19 cellular contexts compared by ENCODE assay signal in genomic region chr12:2277492-2278153, GRCh38.
"Had no signal": no experiment of that assay in that cellular context is flagged by ENCODE, and none has a peak within 500 bp of the region (broad histone marks: within the 10 kb centered on the region; RNA-seq: fewer than 3 reads in every experiment).

No MANE protein-coding gene starts in this region.

- DNase-seq: erythroblast; foreskin keratinocyte; hippocampal formation; lower lobe of right lung; naive B cell; psoas muscle; retina; sigmoid colon; stimulated activated CD4-positive, alpha-beta T cell treated with anti-CD3 and anti-CD28 coated beads, Interleukin-2, amount 100 ng/mL, for 24 hours; stimulated activated CD4-positive, alpha-beta T cell treated with anti-CD3 and anti-CD28 coated beads, Interleukin-4, amount 100 ng/mL, for 4 hours; stimulated activated naive CD8-positive, alpha-beta T cell treated with anti-CD3 and anti-CD28 coated beads, Interleukin-15, Interleukin-2, amounts not matched to agents 100 U/mL and 50 U/mL, for 24 hours; thyroid gland had no signal

- H3K9me3 ChIP-seq: lower lobe of right lung, psoas muscle, sigmoid colon, suprapubic skin, thyroid gland had no signal

- H3K4me1 Mint-ChIP-seq: central memory CD8-positive, alpha-beta T cell; memory B cell; naive B cell had no signal

- H3K27ac ChIP-seq: foreskin keratinocyte, lower lobe of right lung, psoas muscle, skin epidermis, suprapubic skin, thyroid gland had no signal

- ATAC-seq: foreskin keratinocyte; lower lobe of right lung; psoas muscle; stimulated activated naive CD8-positive, alpha-beta T cell treated with anti-CD3 and anti-CD28 coated beads, Interleukin-15, Interleukin-2, amounts not matched to agents 100 U/mL and 50 U/mL, for 24 hours had no signal

- H3K4me3 Mint-ChIP-seq: central memory CD8-positive, alpha-beta T cell; dendritic cell treated with granulocyte-macrophage colony-stimulating factor and Interleukin-4, amounts not matched to agents 40 ng/mL and 50 ng/mL, for 4 days; memory B cell; naive B cell; nephron; type B pancreatic cell had no signal

- H3K27me3 ChIP-seq: foreskin keratinocyte, sigmoid colon, suprapubic skin, thyroid gland had no signal

- H3K9me3 Mint-ChIP-seq: type B pancreatic cell had no signal

- H3K4me1 ChIP-seq: foreskin keratinocyte, psoas muscle, suprapubic skin, thyroid gland had no signal

- H3K36me3 ChIP-seq: lower lobe of right lung, sigmoid colon, suprapubic skin, thyroid gland had no signal

- H3K27ac Mint-ChIP-seq: dendritic cell treated with granulocyte-macrophage colony-stimulating factor and Interleukin-4, amounts not matched to agents 40 ng/mL and 50 ng/mL, for 4 days; memory B cell; naive B cell; nephron; type B pancreatic cell had no signal

- H3K27me3 Mint-ChIP-seq: dendritic cell treated with granulocyte-macrophage colony-stimulating factor and Interleukin-4, amounts not matched to agents 40 ng/mL and 50 ng/mL, for 4 days had no signal

- H3K4me3 ChIP-seq: lower lobe of right lung, psoas muscle, sigmoid colon, skin epidermis, suprapubic skin, thyroid gland had no signal
